Comparison of ENCODE assay signal across 17 cellular contexts in the genomic region with DNA sequence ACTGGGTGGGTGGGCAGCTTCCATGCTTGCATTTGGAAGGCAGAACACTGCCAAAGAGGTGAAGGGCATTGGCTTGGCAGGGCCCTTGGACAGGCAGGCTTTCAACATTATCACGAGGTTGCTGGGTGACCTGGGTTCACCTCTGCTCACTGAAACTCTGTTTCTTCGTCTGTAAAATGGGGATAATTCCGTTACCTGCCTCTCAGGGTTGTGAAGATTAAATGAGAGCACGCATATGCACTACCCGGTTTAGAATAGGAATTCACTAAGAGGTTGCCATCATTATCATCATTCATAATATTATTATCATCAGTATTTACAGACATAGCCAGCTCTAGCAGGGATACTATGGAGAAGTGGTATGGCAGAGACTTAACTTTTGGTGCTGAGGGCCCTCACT.
"Had no signal": no experiment of that assay in that cellular context is flagged by ENCODE, and none has a peak within 500 bp of the region (broad histone marks: within the 10 kb centered on the region; RNA-seq: fewer than 3 reads in every experiment).

No MANE protein-coding gene starts in this region.

- H3K27me3 ChIP-seq: upper lobe of right lung had no signal

- H3K9me3 ChIP-seq: upper lobe of right lung had no signal

- DNase-seq: activated B cell treated with CpG ODN at 0.5 μM for 24 hours; activated CD4-positive, alpha-beta T cell treated with anti-CD3 and anti-CD28 coated beads for 36 hours; activated CD4-positive, alpha-beta T cell treated with anti-CD3 and anti-CD28 coated beads, Interleukin-2, amount 50 U/mL, for 48 hours; activated effector memory CD4-positive, alpha-beta T cell treated with Interleukin-2 at 50 U/mL for 16 hours; activated naive CD4-positive, alpha-beta T cell treated with anti-CD3 and anti-CD28 coated beads for 36 hours; activated naive CD8-positive, alpha-beta T cell treated with anti-CD3 and anti-CD28 coated beads, Interleukin-2, amount 10 ng/mL, durations not matched to agents 7 days and 5 days; activated T-cell treated with anti-CD3 and anti-CD28 coated beads, Interleukin-2, amount 50 U/mL, for 72 hours; amniotic stem cell; immature natural killer cell; nephron progenitor cell; occipital lobe; stimulated activated CD4-positive, alpha-beta T cell treated with anti-CD3 and anti-CD28 coated beads, Interleukin-2, amount 100 ng/mL, for 48 hours; stimulated activated naive CD4-positive, alpha-beta T cell treated with Interleukin-2 at 50 U/mL for 16 hours; SW 1271; T-helper 17 cell; upper lobe of right lung had no signal

- H3K27ac ChIP-seq: epithelial cell of prostate, upper lobe of right lung had no signal

- H3K36me3 ChIP-seq: upper lobe of right lung had no signal

- ATAC-seq: activated CD4-positive, alpha-beta T cell treated with anti-CD3 and anti-CD28 coated beads for 36 hours; activated T-cell treated with anti-CD3 and anti-CD28 coated beads, Interleukin-2, amount 50 U/mL, for 72 hours; T-helper 17 cell; upper lobe of right lung had no signal

- H3K4me3 ChIP-seq: upper lobe of right lung had no signal

- H3K4me1 ChIP-seq: upper lobe of right lung had no signal
